In genomic region chr14:53510281-53510912, GRCh38 we compare ENCODE assay signal across 21 cellular contexts.
DNase-seq lines count a peak whose midpoint lies in the region; ATAC-seq and TF ChIP-seq lines count a peak whose summit lies in the region.
"Had no signal": no experiment of that assay in that cellular context is flagged by ENCODE, and none has a peak within 500 bp of the region (broad histone marks: within the 10 kb centered on the region; RNA-seq: fewer than 3 reads in every experiment).

No MANE protein-coding gene starts in this region.

- POLR2A ChIA-PET in WTC11 (lab: Charles Lee), result no interaction called here

- TF ChIP-seq EP300 in stomach (IDR thresholded peaks at IDR 0.05), result no peak

- DNase-seq in heart left ventricle, result no peak
- DNase-seq in cardiac septum (ENCODE audit: low spot score), result no peak
- DNase-seq in WTC11 (ENCODE audit: low spot score), result no peak
- peak; percentile 13 for DNase-seq in fibroblast of the aortic adventitia (ENCODE audit: low read depth)
- DNase-seq in stomach, result no peak
- no peak for DNase-seq in kidney tubule cell (ENCODE audit: low spot score)
- DNase-seq: 8988T; activated CD4-positive, alpha-beta T cell treated with anti-CD3 and anti-CD28 coated beads for 36 hours; activated effector memory CD4-positive, alpha-beta T cell treated with Interleukin-2 at 50 U/mL for 16 hours; adrenal gland; effector memory CD4-positive, alpha-beta T cell; foreskin melanocyte; naive thymus-derived CD8-positive, alpha-beta T cell; NCI-H1092 treated with DMSO at 0.1 percent for 48 hours; NCI-H2171; posterior cingulate gyrus had no signal

- H3K9me3 ChIP-seq in heart left ventricle, result no peaks in the 10 kb centered on the region
- H3K9me3 ChIP-seq in stomach, result no peaks in the 10 kb centered on the region
- H3K9me3 ChIP-seq: adrenal gland had no signal

- no peak for ATAC-seq in heart left ventricle
- ATAC-seq in WTC11, result no peak
- no peak for ATAC-seq in HG02623 (IDR thresholded peaks at IDR 0.05; ENCODE audit: unreplicated experiment)
- ATAC-seq in HG02763 (IDR thresholded peaks at IDR 0.05; ENCODE audit: unreplicated experiment), result no peak
- ATAC-seq: activated CD4-positive, alpha-beta T cell treated with anti-CD3 and anti-CD28 coated beads for 36 hours; naive thymus-derived CD8-positive, alpha-beta T cell; stimulated activated effector memory CD8-positive, alpha-beta T cell treated with anti-CD3 and anti-CD28 coated beads, Interleukin-12 subunit alpha, Interleukin-12 subunit beta, amount 100 ng/mL, for 72 hours had no signal

- TF ChIP-seq CTCF in heart left ventricle (IDR thresholded peaks at IDR 0.05), result no peak
- no peak for TF ChIP-seq CTCF in WTC11 (IDR thresholded peaks at IDR 0.05)
- TF ChIP-seq CTCF in fibroblast of the aortic adventitia (IDR thresholded peaks at IDR 0.05; ENCODE audit: insufficient read depth, low read length), result no peak
- no peak for TF ChIP-seq CTCF in stomach (IDR thresholded peaks at IDR 0.05)

- H3K4me1 Mint-ChIP-seq in WTC11, result no peaks in the 10 kb centered on the region
- H3K4me1 Mint-ChIP-seq: activated CD4-positive, alpha-beta T cell treated with anti-CD3 and anti-CD28 coated beads for 36 hours; central memory CD8-positive, alpha-beta T cell; stimulated activated effector memory CD8-positive, alpha-beta T cell treated with anti-CD3 and anti-CD28 coated beads, Interleukin-12 subunit alpha, Interleukin-12 subunit beta, amount 100 ng/mL, for 72 hours had no signal

- CTCF ChIA-PET in WTC11 (lab: Charles Lee), result interaction anchor here (0.7 kb wide), 1 partner anchor 93 kb away, joined by 5 read pairs; no protein-coding TSS in a partner anchor

- H3K36me3 ChIP-seq in heart left ventricle, result no peaks in the 10 kb centered on the region
- no peaks in the 10 kb centered on the region for H3K36me3 ChIP-seq in stomach
- H3K36me3 ChIP-seq: adrenal gland; BLaER1 treated with 17β-estradiol and CSF1 and Interleukin-3, amounts not matched to agents 10 nM and 100 nM had no signal

- intact Hi-C loops in heart left ventricle (cut with DNase I) (no loop called here), cardiac septum (cut with DNase I) (no loop called here), stomach (cut with DNase I; ENCODE audit: low total_unique reads) (no loop called here)

- H3K4me3 ChIP-seq in heart left ventricle, result no peak overlapping the region
- no peak overlapping the region for H3K4me3 ChIP-seq in fibroblast of the aortic adventitia (ENCODE audit: low read depth, low read length)
- H3K4me3 ChIP-seq in stomach, result no peak overlapping the region
- H3K4me3 ChIP-seq: adrenal gland; BLaER1 treated with 17β-estradiol and CSF1 and Interleukin-3, amounts not matched to agents 10 nM and 100 nM had no signal

- no peak overlapping the region for H3K27ac Mint-ChIP-seq in WTC11
- H3K27ac Mint-ChIP-seq: activated CD4-positive, alpha-beta T cell treated with anti-CD3 and anti-CD28 coated beads for 36 hours; naive thymus-derived CD8-positive, alpha-beta T cell; stimulated activated effector memory CD8-positive, alpha-beta T cell treated with anti-CD3 and anti-CD28 coated beads, Interleukin-12 subunit alpha, Interleukin-12 subunit beta, amount 100 ng/mL, for 72 hours had no signal

- H3K27me3 ChIP-seq in heart left ventricle (no peaks in the 10 kb centered on the region), stomach (no peaks in the 10 kb centered on the region)
- H3K27me3 ChIP-seq: adrenal gland; BLaER1 treated with 17β-estradiol and CSF1 and Interleukin-3, amounts not matched to agents 10 nM and 100 nM had no signal

- H3K4me1 ChIP-seq in heart left ventricle (no peaks in the 10 kb centered on the region), stomach (peaks cover 0 to 11% (median 8%) of the 10 kb centered on the region in 4 donors)
- H3K4me1 ChIP-seq: adrenal gland had no signal

- no peaks in the 10 kb centered on the region for H3K27me3 Mint-ChIP-seq in WTC11 (ENCODE audit: low read depth)
- H3K27me3 Mint-ChIP-seq: activated CD4-positive, alpha-beta T cell treated with anti-CD3 and anti-CD28 coated beads for 36 hours; central memory CD8-positive, alpha-beta T cell had no signal

- TF ChIP-seq POLR2A in heart left ventricle (IDR thresholded peaks at IDR 0.05), result no peak
- no peak for TF ChIP-seq POLR2A in stomach (IDR thresholded peaks at IDR 0.05)

- H3K9me3 Mint-ChIP-seq in WTC11, result peaks cover 4% of the 10 kb centered on the region; the same call in 1 of the 2 replicates

- H3K4me3 Mint-ChIP-seq in WTC11, result no peak overlapping the region
- H3K4me3 Mint-ChIP-seq: activated CD4-positive, alpha-beta T cell treated with anti-CD3 and anti-CD28 coated beads for 36 hours; central memory CD8-positive, alpha-beta T cell; naive thymus-derived CD8-positive, alpha-beta T cell; stimulated activated effector memory CD8-positive, alpha-beta T cell treated with anti-CD3 and anti-CD28 coated beads, Interleukin-12 subunit alpha, Interleukin-12 subunit beta, amount 100 ng/mL, for 72 hours had no signal

- no peaks in the 10 kb centered on the region for H3K36me3 Mint-ChIP-seq in WTC11
- H3K36me3 Mint-ChIP-seq: stimulated activated effector memory CD8-positive, alpha-beta T cell treated with anti-CD3 and anti-CD28 coated beads, Interleukin-12 subunit alpha, Interleukin-12 subunit beta, amount 100 ng/mL, for 72 hours had no signal

- H3K27ac ChIP-seq in heart left ventricle (peak overlapping the region in 7 of 12 donors; percentile 1 to 71 (median 56)), stomach (peak overlapping the region in 4 of 5 donors; percentile 28 to 72 (median 51))
- H3K27ac ChIP-seq: adrenal gland; BLaER1 treated with 17β-estradiol and CSF1 and Interleukin-3, amounts not matched to agents 10 nM and 100 nM had no signal

TF ChIP-seq in WTC11, 78 proteins besides CTCF, POLR2A, EP300 and RAD21:
- TF ChIP-seq RORB (CRISPR knock-in tag; IDR thresholded peaks at IDR 0.05), result no peak
- no peak for TF ChIP-seq ZNF423 (CRISPR knock-in tag; IDR thresholded peaks at IDR 0.05)
- TF ChIP-seq NFATC4 (CRISPR knock-in tag; IDR thresholded peaks at IDR 0.05), result no peak
- TF ChIP-seq HMGA2 (CRISPR knock-in tag; IDR thresholded peaks at IDR 0.05), result peak; percentile 97
- TF ChIP-seq ZMAT4 (CRISPR knock-in tag; IDR thresholded peaks at IDR 0.05), result no peak
